1 cellular context compared by ENCODE assay signal in genomic region chr1:77759090-77760028, GRCh38.
TF ChIP-seq lines count a peak whose summit lies in the region.

Gene USP33 (minus strand): TSS chr1:77759852. CDS start chr1:77741697, 18,155 bp downstream.

TF ChIP-seq in K562, 482 proteins besides CTCF, POLR2A, EP300 and RAD21 (continued from another document and continues in another):
- peak in 2 of 3 experiments; percentile 77 to 96; a peak in 4 of 6 replicates for TF ChIP-seq ZBTB11 (CRISPR knock-in tag; IDR thresholded peaks at IDR 0.05)
- TF ChIP-seq GABPB2 (CRISPR knock-in tag; conservative IDR thresholded peaks at IDR 0.05): no peak
- no peak for TF ChIP-seq SETDB1 (IDR thresholded peaks at IDR 0.05; ENCODE audit: low read length)
- no peak for TF ChIP-seq ZBTB33 (CRISPR knock-in tag; IDR thresholded peaks at IDR 0.05)
- 0 out of 2 replicates have a peak, but pooled peaks have one; percentile 69 for TF ChIP-seq SRSF1 (IDR thresholded peaks at IDR 0.05; ENCODE audit: low read depth, low read length)
- 0 out of 2 replicates have a peak, but pooled peaks have one; percentile 39 for TF ChIP-seq TCF3 (CRISPR knock-in tag; IDR thresholded peaks at IDR 0.05)
- no peak for TF ChIP-seq ZNF143 (CRISPR knock-in tag; IDR thresholded peaks at IDR 0.05)
- TF ChIP-seq, protein P1, sequence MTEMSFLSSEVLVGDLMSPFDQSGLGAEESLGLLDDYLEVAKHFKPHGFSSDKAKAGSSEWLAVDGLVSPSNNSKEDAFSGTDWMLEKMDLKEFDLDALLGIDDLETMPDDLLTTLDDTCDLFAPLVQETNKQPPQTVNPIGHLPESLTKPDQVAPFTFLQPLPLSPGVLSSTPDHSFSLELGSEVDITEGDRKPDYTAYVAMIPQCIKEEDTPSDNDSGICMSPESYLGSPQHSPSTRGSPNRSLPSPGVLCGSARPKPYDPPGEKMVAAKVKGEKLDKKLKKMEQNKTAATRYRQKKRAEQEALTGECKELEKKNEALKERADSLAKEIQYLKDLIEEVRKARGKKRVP (CRISPR knock-in tag; IDR thresholded peaks at IDR 0.05): no peak
- TF ChIP-seq DLX4 (CRISPR knock-in tag; IDR thresholded peaks at IDR 0.05): no peak
- TF ChIP-seq, protein P2, sequence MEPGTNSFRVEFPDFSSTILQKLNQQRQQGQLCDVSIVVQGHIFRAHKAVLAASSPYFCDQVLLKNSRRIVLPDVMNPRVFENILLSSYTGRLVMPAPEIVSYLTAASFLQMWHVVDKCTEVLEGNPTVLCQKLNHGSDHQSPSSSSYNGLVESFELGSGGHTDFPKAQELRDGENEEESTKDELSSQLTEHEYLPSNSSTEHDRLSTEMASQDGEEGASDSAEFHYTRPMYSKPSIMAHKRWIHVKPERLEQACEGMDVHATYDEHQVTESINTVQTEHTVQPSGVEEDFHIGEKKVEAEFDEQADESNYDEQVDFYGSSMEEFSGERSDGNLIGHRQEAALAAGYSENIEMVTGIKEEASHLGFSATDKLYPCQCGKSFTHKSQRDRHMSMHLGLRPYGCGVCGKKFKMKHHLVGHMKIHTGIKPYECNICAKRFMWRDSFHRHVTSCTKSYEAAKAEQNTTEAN (CRISPR knock-in tag; IDR thresholded peaks at IDR 0.05): no peak
- no peak for TF ChIP-seq NFRKB (IDR thresholded peaks at IDR 0.05; ENCODE audit: low read depth)
- TF ChIP-seq ZNF274 (IDR thresholded peaks at IDR 0.05; ENCODE audit: borderline replicate concordance, low read depth, low read length): no peak
- TF ChIP-seq TRIM25 (IDR thresholded peaks at IDR 0.05; ENCODE audit: borderline replicate concordance): no peak
- TF ChIP-seq HDGF (IDR thresholded peaks at IDR 0.05): no peak
- no peak for TF ChIP-seq ZKSCAN8 (CRISPR knock-in tag; IDR thresholded peaks at IDR 0.05)
- TF ChIP-seq SRSF9 (IDR thresholded peaks at IDR 0.05; ENCODE audit: borderline replicate concordance, low read depth, low read length): no peak
- TF ChIP-seq SRSF3 (IDR thresholded peaks at IDR 0.05; ENCODE audit: insufficient read depth, low read length): no peak
- TF ChIP-seq FOS (IDR thresholded peaks at IDR 0.05; ENCODE audit: extremely low read depth, insufficient read length): no peak
- TF ChIP-seq ADNP (tag; IDR thresholded peaks at IDR 0.05): no peak
- no peak; the same call in 1 of the 2 replicates for TF ChIP-seq TCF7 (IDR thresholded peaks at IDR 0.05; ENCODE audit: borderline replicate concordance)
- TF ChIP-seq SMAD4 (CRISPR knock-in tag; conservative IDR thresholded peaks at IDR 0.05): peak; percentile 82
- no peak for TF ChIP-seq CTBP1 (IDR thresholded peaks at IDR 0.05; ENCODE audit: borderline replicate concordance)
- TF ChIP-seq GTF2F1 (IDR thresholded peaks at IDR 0.05; ENCODE audit: low read depth, low read length): no peak
- TF ChIP-seq, protein P3, sequence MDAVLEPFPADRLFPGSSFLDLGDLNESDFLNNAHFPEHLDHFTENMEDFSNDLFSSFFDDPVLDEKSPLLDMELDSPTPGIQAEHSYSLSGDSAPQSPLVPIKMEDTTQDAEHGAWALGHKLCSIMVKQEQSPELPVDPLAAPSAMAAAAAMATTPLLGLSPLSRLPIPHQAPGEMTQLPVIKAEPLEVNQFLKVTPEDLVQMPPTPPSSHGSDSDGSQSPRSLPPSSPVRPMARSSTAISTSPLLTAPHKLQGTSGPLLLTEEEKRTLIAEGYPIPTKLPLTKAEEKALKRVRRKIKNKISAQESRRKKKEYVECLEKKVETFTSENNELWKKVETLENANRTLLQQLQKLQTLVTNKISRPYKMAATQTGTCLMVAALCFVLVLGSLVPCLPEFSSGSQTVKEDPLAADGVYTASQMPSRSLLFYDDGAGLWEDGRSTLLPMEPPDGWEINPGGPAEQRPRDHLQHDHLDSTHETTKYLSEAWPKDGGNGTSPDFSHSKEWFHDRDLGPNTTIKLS (IDR thresholded peaks at IDR 0.05; ENCODE audit: borderline replicate concordance, low read depth): peak; percentile 43; the same call in 1 of the 2 replicates
- TF ChIP-seq ZNF311 (CRISPR knock-in tag; IDR thresholded peaks at IDR 0.05): no peak
- TF ChIP-seq SP1 (CRISPR knock-in tag; IDR thresholded peaks at IDR 0.05): peak; percentile 64
- TF ChIP-seq NFE2 (IDR thresholded peaks at IDR 0.05; ENCODE audit: low read depth): peak; percentile 21; the same call in 1 of the 2 replicates
- no peak for TF ChIP-seq ZNF561 (CRISPR knock-in tag; conservative IDR thresholded peaks at IDR 0.05)
- TF ChIP-seq, protein P4, sequence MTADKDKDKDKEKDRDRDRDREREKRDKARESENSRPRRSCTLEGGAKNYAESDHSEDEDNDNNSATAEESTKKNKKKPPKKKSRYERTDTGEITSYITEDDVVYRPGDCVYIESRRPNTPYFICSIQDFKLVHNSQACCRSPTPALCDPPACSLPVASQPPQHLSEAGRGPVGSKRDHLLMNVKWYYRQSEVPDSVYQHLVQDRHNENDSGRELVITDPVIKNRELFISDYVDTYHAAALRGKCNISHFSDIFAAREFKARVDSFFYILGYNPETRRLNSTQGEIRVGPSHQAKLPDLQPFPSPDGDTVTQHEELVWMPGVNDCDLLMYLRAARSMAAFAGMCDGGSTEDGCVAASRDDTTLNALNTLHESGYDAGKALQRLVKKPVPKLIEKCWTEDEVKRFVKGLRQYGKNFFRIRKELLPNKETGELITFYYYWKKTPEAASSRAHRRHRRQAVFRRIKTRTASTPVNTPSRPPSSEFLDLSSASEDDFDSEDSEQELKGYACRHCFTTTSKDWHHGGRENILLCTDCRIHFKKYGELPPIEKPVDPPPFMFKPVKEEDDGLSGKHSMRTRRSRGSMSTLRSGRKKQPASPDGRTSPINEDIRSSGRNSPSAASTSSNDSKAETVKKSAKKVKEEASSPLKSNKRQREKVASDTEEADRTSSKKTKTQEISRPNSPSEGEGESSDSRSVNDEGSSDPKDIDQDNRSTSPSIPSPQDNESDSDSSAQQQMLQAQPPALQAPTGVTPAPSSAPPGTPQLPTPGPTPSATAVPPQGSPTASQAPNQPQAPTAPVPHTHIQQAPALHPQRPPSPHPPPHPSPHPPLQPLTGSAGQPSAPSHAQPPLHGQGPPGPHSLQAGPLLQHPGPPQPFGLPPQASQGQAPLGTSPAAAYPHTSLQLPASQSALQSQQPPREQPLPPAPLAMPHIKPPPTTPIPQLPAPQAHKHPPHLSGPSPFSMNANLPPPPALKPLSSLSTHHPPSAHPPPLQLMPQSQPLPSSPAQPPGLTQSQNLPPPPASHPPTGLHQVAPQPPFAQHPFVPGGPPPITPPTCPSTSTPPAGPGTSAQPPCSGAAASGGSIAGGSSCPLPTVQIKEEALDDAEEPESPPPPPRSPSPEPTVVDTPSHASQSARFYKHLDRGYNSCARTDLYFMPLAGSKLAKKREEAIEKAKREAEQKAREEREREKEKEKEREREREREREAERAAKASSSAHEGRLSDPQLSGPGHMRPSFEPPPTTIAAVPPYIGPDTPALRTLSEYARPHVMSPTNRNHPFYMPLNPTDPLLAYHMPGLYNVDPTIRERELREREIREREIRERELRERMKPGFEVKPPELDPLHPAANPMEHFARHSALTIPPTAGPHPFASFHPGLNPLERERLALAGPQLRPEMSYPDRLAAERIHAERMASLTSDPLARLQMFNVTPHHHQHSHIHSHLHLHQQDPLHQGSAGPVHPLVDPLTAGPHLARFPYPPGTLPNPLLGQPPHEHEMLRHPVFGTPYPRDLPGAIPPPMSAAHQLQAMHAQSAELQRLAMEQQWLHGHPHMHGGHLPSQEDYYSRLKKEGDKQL (CRISPR knock-in tag; IDR thresholded peaks at IDR 0.05; ENCODE audit: borderline replicate concordance): no peak
- TF ChIP-seq NR3C1 (CRISPR knock-in tag; IDR thresholded peaks at IDR 0.05): no peak; the same call in 1 of the 2 replicates
- 0 out of 2 replicates have a peak, but pooled peaks have one; percentile 18 for TF ChIP-seq SPI1 (IDR thresholded peaks at IDR 0.05; ENCODE audit: borderline replicate concordance, low read depth, low read length)
- TF ChIP-seq ZNF140 (CRISPR knock-in tag; IDR thresholded peaks at IDR 0.05): no peak
- no peak for TF ChIP-seq PTBP1 (IDR thresholded peaks at IDR 0.05; ENCODE audit: low read depth, low read length)
- TF ChIP-seq ZBTB9 (CRISPR knock-in tag; IDR thresholded peaks at IDR 0.05): no peak
- peak in 1 of 2 experiments; percentile 40; a peak in 1 of 4 replicates for TF ChIP-seq SRF (CRISPR knock-in tag; IDR thresholded peaks at IDR 0.05)
- no peak for TF ChIP-seq CTCFL (IDR thresholded peaks at IDR 0.05; ENCODE audit: borderline replicate concordance, insufficient read depth, low read depth, low read length, poor library complexity, severe bottlenecking)
